ENCODE assay signal across 7 cellular contexts in genomic region chr11:12827929-12828812, GRCh38.
DNase-seq lines count a peak whose midpoint lies in the region; ATAC-seq, FAIRE-seq and TF ChIP-seq lines count a peak whose summit lies in the region.

No MANE protein-coding gene starts in this region.

- peak; percentile 57 for DNase-seq in GM12865 (ENCODE audit: low read depth)
- peak; percentile 91 for DNase-seq in endothelial cell of umbilical vein (ENCODE audit: low read depth, low spot score)
- peak; percentile 69 for DNase-seq in mesendoderm
- peak; percentile 54 for DNase-seq in urothelium cell line (ENCODE audit: low spot score)
- no peak for DNase-seq in activated CD8-positive, alpha-beta memory T cell treated with anti-CD3 and anti-CD28 coated beads, Interleukin-2, amount 50 U/mL, for 4 hours

- H4K8ac ChIP-seq in mesendoderm (ENCODE audit: low read depth, low read length) = no peak overlapping the region

- no CpG with 5 or more reads among the region's 17 CpGs for WGBS in mesendoderm (ENCODE audit: extremely low coverage, insufficient coverage, low lambda C conversion rate)

- H3K4me3 ChIP-seq in GM12865 (ENCODE audit: low read depth, low read length) (peak overlapping the region; percentile 35), endothelial cell of umbilical vein (replicated peaks in 1 of 3; ENCODE audit: insufficient read depth in 1 of 3, low read depth in 1 of 3, low read length in 3 of 3) (peak overlapping the region; percentile 24 to 84 (median 63)), mesendoderm (ENCODE audit: low read length) (no peak overlapping the region)

- peaks cover 20% of the 10 kb centered on the region for H3K79me1 ChIP-seq in mesendoderm (ENCODE audit: low read length)

- H3K4me1 ChIP-seq in endothelial cell of umbilical vein (ENCODE audit: control insufficient read depth, extremely low read depth, insufficient read depth, low read length) (peaks cover 43% of the 10 kb centered on the region), mesendoderm (ENCODE audit: control insufficient read depth, low read depth, low read length) (peaks cover 13% of the 10 kb centered on the region)

- H2AFZ ChIP-seq in endothelial cell of umbilical vein (ENCODE audit: low read depth, low read length) = peak overlapping the region; percentile 81

- intact Hi-C loops in endothelial cell of umbilical vein (cut with micrococcal nuclease) = loop anchor here (1.0 to 10.0 kb wide), 8 partner anchors 14 to 541 kb away; no protein-coding TSS in a partner anchor

- H3K36me3 ChIP-seq in endothelial cell of umbilical vein (ENCODE audit: control insufficient read depth in 2 of 2, extremely low read depth in 1 of 2, insufficient read depth in 2 of 2, low read length in 2 of 2) = no peaks in the 10 kb centered on the region
- no peaks in the 10 kb centered on the region for H3K36me3 ChIP-seq in mesendoderm (ENCODE audit: control insufficient read depth, insufficient read depth, low read length)

- peak; percentile 73 for TF ChIP-seq POLR2A in endothelial cell of umbilical vein (IDR thresholded peaks at IDR 0.05; ENCODE audit: low read depth, low read length)

- no peak overlapping the region for H2BK120ac ChIP-seq in mesendoderm (ENCODE audit: low read depth, low read length)

- BruUV-seq in endothelial cell of umbilical vein (replicated peaks; lab: Mats Ljungman, UMichigan) = no TSS peak

- peak overlapping the region; percentile 25 for H3K18ac ChIP-seq in mesendoderm (ENCODE audit: low read length)

- ATAC-seq in HG02973 (IDR thresholded peaks at IDR 0.05; ENCODE audit: unreplicated experiment) = peak; percentile 64

- H4K20me1 ChIP-seq in endothelial cell of umbilical vein (replicated peaks; ENCODE audit: control insufficient read depth, extremely low read depth, insufficient read depth, low read length) = no peaks in the 10 kb centered on the region

- H2AK5ac ChIP-seq in mesendoderm (ENCODE audit: low read length) = no peak overlapping the region

- TF ChIP-seq CTCF in GM12865 (IDR thresholded peaks at IDR 0.05; ENCODE audit: insufficient read depth, low read depth, low read length, missing control alignments) (no peak), endothelial cell of umbilical vein (IDR thresholded peaks at IDR 0.05; ENCODE audit: extremely low read depth in 1 of 2, insufficient read depth in 1 of 2, low read depth in 1 of 2, low read length in 2 of 2) (no peak)

- H3K9me1 ChIP-seq in endothelial cell of umbilical vein (replicated peaks; ENCODE audit: control insufficient read depth, extremely low read depth, insufficient read depth, low read length) = no peaks in the 10 kb centered on the region

- H4K5ac ChIP-seq in mesendoderm (ENCODE audit: low read length) = no peak overlapping the region

- H3K23ac ChIP-seq in mesendoderm (ENCODE audit: low read length) = no peak overlapping the region

- dilution Hi-C loops in endothelial cell of umbilical vein (cut with MboI; ENCODE audit: extremely low pct_ligation_motif_present, low sequenced_read_pairs) = no loop called here

- FAIRE-seq in endothelial cell of umbilical vein (lab: Jason Lieb, UNC) = peak; percentile 85
- no peak for FAIRE-seq in urothelium cell line (lab: Jason Lieb, UNC)

- H3K4me2 ChIP-seq in endothelial cell of umbilical vein (ENCODE audit: insufficient read depth, low read length) = peak overlapping the region; percentile 96
- H3K4me2 ChIP-seq in mesendoderm (ENCODE audit: low read length) = peak overlapping the region; percentile 53

- H3K27ac ChIP-seq in endothelial cell of umbilical vein (ENCODE audit: insufficient read depth, low read depth, low read length) = peak overlapping the region; percentile 52
- H3K27ac ChIP-seq in mesendoderm (ENCODE audit: low read depth, low read length) = peak overlapping the region; percentile 67

- no peaks in the 10 kb centered on the region for H3K9me3 ChIP-seq in endothelial cell of umbilical vein (replicated peaks; ENCODE audit: control insufficient read depth, insufficient read depth, low read length)

- CTCF ChIA-PET in endothelial cell of umbilical vein (lab: Charles Lee) = interaction anchor here (0.7 to 3.2 kb wide), 21 partner anchors 9 to 540 kb away, joined by 3 to 24 read pairs (median 4); no protein-coding TSS in a partner anchor

- H3K27me3 ChIP-seq in endothelial cell of umbilical vein (ENCODE audit: control insufficient read depth in 2 of 2, insufficient read depth in 2 of 2, low read length in 2 of 2) = no peaks in the 10 kb centered on the region
- H3K27me3 ChIP-seq in mesendoderm (ENCODE audit: insufficient read depth, low read length, poor library complexity) = no peaks in the 10 kb centered on the region

- H3K56ac ChIP-seq in mesendoderm (ENCODE audit: low read length) = peak overlapping the region; percentile 76

- peak overlapping the region; percentile 6 for H3K4ac ChIP-seq in mesendoderm (ENCODE audit: low read depth, low read length)

- POLR2A ChIA-PET in endothelial cell of umbilical vein (lab: Charles Lee) = interaction anchor here (0.6 to 1.4 kb wide), 4 partner anchors 14 to 155 kb away, joined by 3 to 6 read pairs (median 3); no protein-coding TSS in a partner anchor

- H3K79me2 ChIP-seq in endothelial cell of umbilical vein (ENCODE audit: control insufficient read depth, insufficient read depth, low read length) = peaks cover 22% of the 10 kb centered on the region
- peaks cover 35% of the 10 kb centered on the region for H3K79me2 ChIP-seq in mesendoderm (ENCODE audit: control insufficient read depth, insufficient read depth, low read length)

- H2BK15ac ChIP-seq in mesendoderm (replicated peaks; ENCODE audit: low read depth) = no peak overlapping the region

- peak overlapping the region; percentile 51 for H2BK5ac ChIP-seq in mesendoderm (ENCODE audit: low read length)

- H3K9ac ChIP-seq in endothelial cell of umbilical vein (replicated peaks; ENCODE audit: extremely low read depth, insufficient read depth, low read length) = peak overlapping the region; percentile 71
- H3K9ac ChIP-seq in mesendoderm (ENCODE audit: low read length) = peak overlapping the region; percentile 53

TF ChIP-seq in PFSK-1, 5 proteins besides CTCF, POLR2A, EP300 and RAD21:
- peak; percentile 46; the same call in 1 of the 2 replicates for TF ChIP-seq SIN3A (IDR thresholded peaks at IDR 0.05; ENCODE audit: borderline replicate concordance, insufficient read depth, low read length)
- TF ChIP-seq POLR2AphosphoS5 (IDR thresholded peaks at IDR 0.05; ENCODE audit: low read depth, low read length) = peak; percentile 46; the same call in 1 of the 2 replicates
- no peak for TF ChIP-seq REST (IDR thresholded peaks at IDR 0.05; ENCODE audit: insufficient read depth in 1 of 2, low read depth in 2 of 2, low read length in 2 of 2)

TF ChIP-seq in endothelial cell of umbilical vein, 7 proteins besides CTCF, POLR2A, EP300 and RAD21:
- TF ChIP-seq FOS (IDR thresholded peaks at IDR 0.05; ENCODE audit: borderline replicate concordance, insufficient read depth, low read length) = peak; percentile 13
- no peak for TF ChIP-seq MYC (IDR thresholded peaks at IDR 0.05; ENCODE audit: low read depth, low read length)
- TF ChIP-seq POLR2AphosphoS5 (IDR thresholded peaks at IDR 0.05; ENCODE audit: insufficient read depth, low read depth, low read length) = peak; percentile 30
